Comparison of ENCODE assay signal across 20 cellular contexts in genomic region chr14:89866458-89866857, GRCh38.
DNase-seq lines count a peak whose midpoint lies in the region; ATAC-seq, FAIRE-seq and TF ChIP-seq lines count a peak whose summit lies in the region.
"Had no signal": no experiment of that assay in that cellular context is flagged by ENCODE, and none has a peak within 500 bp of the region (broad histone marks: within the 10 kb centered on the region; RNA-seq: fewer than 3 reads in every experiment).

No MANE protein-coding gene starts in this region.

- TF ChIP-seq CTCF in MCF 10A (IDR thresholded peaks at IDR 0.05; ENCODE audit: unreplicated experiment) = no peak
- TF ChIP-seq CTCF in breast epithelium (IDR thresholded peaks at IDR 0.05) = no peak
- no peak for TF ChIP-seq CTCF in epithelial cell of esophagus (IDR thresholded peaks at IDR 0.05; ENCODE audit: insufficient read depth, low read depth, low read length, missing control alignments)
- no peak for TF ChIP-seq CTCF in keratinocyte (optimal IDR thresholded peaks at IDR 0.05 in 1 of 3, IDR thresholded peaks at IDR 0.05 in 1 of 3, conservative IDR thresholded peaks at IDR 0.05 in 1 of 3; ENCODE audit: extremely low read depth in 1 of 3, insufficient read depth in 2 of 3, low read length in 3 of 3)

- FAIRE-seq in keratinocyte (lab: Jason Lieb, UNC) = no peak
- FAIRE-seq: D721Med, G401.6, GM12892, GM19239, K562 had no signal

- H3K4me1 Mint-ChIP-seq in MCF 10A (ENCODE audit: insufficient read depth, unreplicated experiment) = peaks cover 9% of the 10 kb centered on the region
- H3K4me1 Mint-ChIP-seq: CD14-positive monocyte had no signal

- no peak overlapping the region for H3K27ac Mint-ChIP-seq in MCF 10A (ENCODE audit: low read depth, unreplicated experiment)
- H3K27ac Mint-ChIP-seq: CD8-positive, alpha-beta T cell had no signal

- ATAC-seq in GM19455 (IDR thresholded peaks at IDR 0.05; ENCODE audit: unreplicated experiment) (no peak), GM18870 (IDR thresholded peaks at IDR 0.05; ENCODE audit: unreplicated experiment) (no peak)
- ATAC-seq: CD8-positive, alpha-beta T cell; K562 had no signal

- H3K27ac ChIP-seq in breast epithelium = no peak overlapping the region
- peak overlapping the region; percentile 77 for H3K27ac ChIP-seq in keratinocyte (ENCODE audit: control insufficient read depth, insufficient read depth, low read length)
- H3K27ac ChIP-seq: 22Rv1 had no signal

- H3K9me3 ChIP-seq in breast epithelium (peaks cover 0 to 3% of the 10 kb centered on the region in 2 donors), keratinocyte (ENCODE audit: control insufficient read depth, low read depth, low read length) (no peaks in the 10 kb centered on the region)
- H3K9me3 ChIP-seq: HAP-1 had no signal

- intact Hi-C loops in MCF 10A (cut with micrococcal nuclease) (no loop called here), breast epithelium (cut with DNase I; ENCODE audit: low total_unique reads) (no loop called here)

- dilution Hi-C loops in keratinocyte (cut with MboI; ENCODE audit: extremely low pct_ligation_motif_present, low sequenced_read_pairs) = no loop called here

- no peaks in the 10 kb centered on the region for H4K20me1 ChIP-seq in keratinocyte (ENCODE audit: control insufficient read depth, extremely low read depth, insufficient read depth, low read length)

- H2AFZ ChIP-seq in keratinocyte (ENCODE audit: control insufficient read depth, low read length) = peak overlapping the region; percentile 23

- peak; percentile 52 for DNase-seq in MCF 10A (ENCODE audit: unreplicated experiment)
- no peak for DNase-seq in breast epithelium (ENCODE audit: low spot score in 2 of 2)
- DNase-seq in epithelial cell of esophagus (ENCODE audit: low read depth) = peak; percentile 62
- DNase-seq in keratinocyte (ENCODE audit: low read depth, low spot score) = peak; percentile 36
- no peak for DNase-seq in islet precursor cell
- DNase-seq: CD8-positive, alpha-beta T cell; COR-L47; DMS153; DMS79 treated with DMSO at 0.1 percent for 48 hours; GOT3 had no signal

- no peak overlapping the region for H3K4me3 Mint-ChIP-seq in MCF 10A (ENCODE audit: unreplicated experiment)
- H3K4me3 Mint-ChIP-seq: CD14-positive monocyte; CD8-positive, alpha-beta T cell had no signal

- CTCF ChIA-PET in MCF 10A (lab: Yijun Ruan, JAX) = interaction anchor here (1.1 kb wide), 1 partner anchor 72 kb away, joined by 4 read pairs; no protein-coding TSS in a partner anchor

- POLR2A ChIA-PET in MCF 10A (lab: Yijun Ruan, JAX) = interaction anchor here (0.8 to 2.0 kb wide), 2 partner anchors 10 to 48 kb away, joined by 3 to 9 read pairs; no protein-coding TSS in a partner anchor

- H3K27me3 Mint-ChIP-seq in MCF 10A (ENCODE audit: insufficient read depth, unreplicated experiment) = no peaks in the 10 kb centered on the region

- peak overlapping the region; percentile 53 for H3K4me2 ChIP-seq in keratinocyte (ENCODE audit: control insufficient read depth, extremely low read depth, insufficient read depth, low read depth, low read length)

- no peaks in the 10 kb centered on the region for H3K9me3 Mint-ChIP-seq in MCF 10A (ENCODE audit: unreplicated experiment)

- no peaks in the 10 kb centered on the region for H3K36me3 Mint-ChIP-seq in MCF 10A (ENCODE audit: insufficient read depth, unreplicated experiment)
- H3K36me3 Mint-ChIP-seq: CD8-positive, alpha-beta T cell had no signal

- peak overlapping the region; percentile 55 for H3K9ac ChIP-seq in keratinocyte (ENCODE audit: control insufficient read depth, extremely low read depth, insufficient read depth, low read length)

- H3K36me3 ChIP-seq in breast epithelium = no peaks in the 10 kb centered on the region
- no peaks in the 10 kb centered on the region for H3K36me3 ChIP-seq in keratinocyte (ENCODE audit: control insufficient read depth in 2 of 2, extremely low read depth in 1 of 2, insufficient read depth in 2 of 2, low read length in 2 of 2)
- H3K36me3 ChIP-seq: HAP-1 had no signal

- no peaks in the 10 kb centered on the region for H3K79me2 ChIP-seq in keratinocyte (ENCODE audit: control insufficient read depth, insufficient read depth, low read length)

- peaks cover 5% of the 10 kb centered on the region for H3K9me1 ChIP-seq in keratinocyte (ENCODE audit: control insufficient read depth, extremely low read depth, insufficient read depth, low read length)

- H3K27me3 ChIP-seq in breast epithelium (no peaks in the 10 kb centered on the region), keratinocyte (ENCODE audit: control insufficient read depth, extremely low read depth, insufficient read depth, low read length) (no peaks in the 10 kb centered on the region)

- no TSS peak for BruUV-seq in MCF 10A (replicated peaks; lab: Mats Ljungman, UMichigan)

- no peaks in the 10 kb centered on the region for H3K4me1 ChIP-seq in breast epithelium
- H3K4me1 ChIP-seq in keratinocyte (ENCODE audit: control insufficient read depth, extremely low read depth, insufficient read depth, low read length) = peaks cover 12% of the 10 kb centered on the region
- H3K4me1 ChIP-seq: HAP-1 had no signal

- no peak for TF ChIP-seq POLR2A in breast epithelium (IDR thresholded peaks at IDR 0.05)

- H3K4me3 ChIP-seq in breast epithelium (no peak overlapping the region), epithelial cell of esophagus (ENCODE audit: low read length) (no peak overlapping the region), keratinocyte (ENCODE audit: control insufficient read depth in 2 of 3, extremely low read depth in 1 of 3, insufficient read depth in 2 of 3, low read depth in 1 of 3, low read length in 3 of 3) (no peak overlapping the region)
- H3K4me3 ChIP-seq: HAP-1, K562 had no signal

Comparison
In these comparisons a context has a peak if more than half of its experiments do, and no peak if none do; other contexts are left out.
1. DNase-seq: peak in MCF 10A (single experiment), epithelial cell of esophagus (single experiment) and keratinocyte (single experiment); none in breast epithelium (0 of 2) and islet precursor cell (single experiment).